Comparison of ENCODE assay signal across 18 cellular contexts in genomic region chr11:109138200-109138599, GRCh38.
DNase-seq lines count a peak whose midpoint lies in the region; ATAC-seq, FAIRE-seq and TF ChIP-seq lines count a peak whose summit lies in the region.
"Had no signal": no experiment of that assay in that cellular context is flagged by ENCODE, and none has a peak within 500 bp of the region (broad histone marks: within the 10 kb centered on the region; RNA-seq: fewer than 3 reads in every experiment).

No MANE protein-coding gene starts in this region.

- no peak overlapping the region for H3K4me3 ChIP-seq in PC-3 (ENCODE audit: low read length)
- H3K4me3 ChIP-seq in bronchial epithelial cell (ENCODE audit: low read depth, low read length), result no peak overlapping the region
- H3K4me3 ChIP-seq in foreskin fibroblast (ENCODE audit: low read depth in 1 of 2, low read length in 2 of 2), result no peak overlapping the region
- H3K4me3 ChIP-seq in sigmoid colon, result no peak overlapping the region
- H3K4me3 ChIP-seq: GM23338 had no signal

- ATAC-seq in PC-3, result no peak
- ATAC-seq: GM23338, HCT116 had no signal

- H3F3A ChIP-seq in PC-3 (ENCODE audit: low read length, unreplicated experiment), result no peaks in the 10 kb centered on the region

- H3K27me3 ChIP-seq in PC-3 (ENCODE audit: low read length), result no peaks in the 10 kb centered on the region
- H3K27me3 ChIP-seq in bronchial epithelial cell (ENCODE audit: control insufficient read depth, insufficient read depth, low read length), result no peaks in the 10 kb centered on the region
- H3K27me3 ChIP-seq in sigmoid colon, result no peaks in the 10 kb centered on the region

- POLR2A ChIA-PET in PC-3 (lab: Charles Lee; ENCODE audit: unreplicated experiment), result no interaction called here

- CTCF ChIA-PET in PC-3 (lab: Charles Lee), result no interaction called here

- no peaks in the 10 kb centered on the region for H3K79me2 ChIP-seq in PC-3 (ENCODE audit: low read length)

- DNase-seq in ELR (ENCODE audit: low read depth), result peak; percentile 22
- DNase-seq in PC-3, result peak; percentile 70
- peak; percentile 79 for DNase-seq in bronchial epithelial cell (ENCODE audit: low read depth)
- DNase-seq in foreskin fibroblast, result peak; percentile 19 to 54
- no peak for DNase-seq in activated naive CD4-positive, alpha-beta T cell treated with Interleukin-2 at 50 U/mL for 16 hours
- no peak for DNase-seq in sigmoid colon
- no peak for DNase-seq in stimulated activated CD4-positive, alpha-beta T cell treated with anti-CD3 and anti-CD28 coated beads, Interleukin-2, amount 100 ng/mL, for 24 hours
- DNase-seq in germinal center (ENCODE audit: low spot score), result no peak
- DNase-seq: CD4-positive, alpha-beta memory T cell; KG1; MV-4-11; NCI-H1694 treated with DMSO at 0.1 percent for 48 hours; NCI-H510A treated with DMSO at 0.1 percent for 48 hours; NCI-H774; SIG-M5 had no signal

- TF ChIP-seq EP300 in sigmoid colon (IDR thresholded peaks at IDR 0.05), result no peak

- no TSS peak for BruUV-seq in PC-3 (replicated peaks; lab: Mats Ljungman, UMichigan)

- FAIRE-seq in bronchial epithelial cell (lab: Jason Lieb, UNC), result no peak
- FAIRE-seq: A204.1 had no signal

- no peaks in the 10 kb centered on the region for H3K9me3 ChIP-seq in PC-3 (ENCODE audit: low read length)
- H3K9me3 ChIP-seq in sigmoid colon, result peaks cover 0 to 3% (median 0%) of the 10 kb centered on the region in 4 donors

- H3K4me1 ChIP-seq in PC-3 (ENCODE audit: insufficient read depth, low read length) (no peaks in the 10 kb centered on the region), sigmoid colon (no peaks in the 10 kb centered on the region)

- intact Hi-C loops in PC-3 (cut with micrococcal nuclease), result no loop called here
- intact Hi-C loops in sigmoid colon (cut with DNase I), result no loop called here

- no peaks in the 10 kb centered on the region for H3K36me3 ChIP-seq in PC-3 (ENCODE audit: low read depth, low read length)
- H3K36me3 ChIP-seq in bronchial epithelial cell (ENCODE audit: control insufficient read depth, insufficient read depth, low read length), result no peaks in the 10 kb centered on the region
- no peaks in the 10 kb centered on the region for H3K36me3 ChIP-seq in sigmoid colon

- no peaks in the 10 kb centered on the region for H4K20me1 ChIP-seq in PC-3 (ENCODE audit: low read length)

- H3K4me2 ChIP-seq in PC-3 (ENCODE audit: low read length), result no peak overlapping the region
- H3K4me2 ChIP-seq: GM23338 had no signal

- no peak for TF ChIP-seq POLR2A in sigmoid colon (IDR thresholded peaks at IDR 0.05)

- no peak overlapping the region for H3K9ac ChIP-seq in PC-3 (ENCODE audit: low read length)

- H3K27ac ChIP-seq in PC-3 (ENCODE audit: low read length) (no peak overlapping the region), sigmoid colon (no peak overlapping the region)

- H3K9me2 ChIP-seq in PC-3 (replicated peaks; ENCODE audit: low read length), result no peaks in the 10 kb centered on the region

- TF ChIP-seq CTCF in PC-3 (conservative IDR thresholded peaks at IDR 0.05; ENCODE audit: low read depth, low read length) (no peak), bronchial epithelial cell (IDR thresholded peaks at IDR 0.05; ENCODE audit: insufficient read depth, low read length, severe bottlenecking) (no peak), foreskin fibroblast (IDR thresholded peaks at IDR 0.05; ENCODE audit: low read depth, low read length) (no peak), sigmoid colon (IDR thresholded peaks at IDR 0.05) (no peak)

- H2AFZ ChIP-seq in PC-3 (ENCODE audit: low read length), result no peak overlapping the region
- H2AFZ ChIP-seq: GM23338 had no signal

Comparison
In these comparisons a context has a peak if more than half of its experiments do, and no peak if none do; other contexts are left out.
1. DNase-seq: peak in ELR (single experiment), PC-3 (single experiment), bronchial epithelial cell (single experiment) and foreskin fibroblast (2 of 2); none in activated naive CD4-positive, alpha-beta T cell treated with Interleukin-2 at 50 U/mL for 16 hours (single experiment), sigmoid colon (single experiment), stimulated activated CD4-positive, alpha-beta T cell treated with anti-CD3 and anti-CD28 coated beads, Interleukin-2, amount 100 ng/mL, for 24 hours (0 of 2) and germinal center (single experiment).